Comparison of ENCODE assay signal across 8 cellular contexts in the genomic region with DNA sequence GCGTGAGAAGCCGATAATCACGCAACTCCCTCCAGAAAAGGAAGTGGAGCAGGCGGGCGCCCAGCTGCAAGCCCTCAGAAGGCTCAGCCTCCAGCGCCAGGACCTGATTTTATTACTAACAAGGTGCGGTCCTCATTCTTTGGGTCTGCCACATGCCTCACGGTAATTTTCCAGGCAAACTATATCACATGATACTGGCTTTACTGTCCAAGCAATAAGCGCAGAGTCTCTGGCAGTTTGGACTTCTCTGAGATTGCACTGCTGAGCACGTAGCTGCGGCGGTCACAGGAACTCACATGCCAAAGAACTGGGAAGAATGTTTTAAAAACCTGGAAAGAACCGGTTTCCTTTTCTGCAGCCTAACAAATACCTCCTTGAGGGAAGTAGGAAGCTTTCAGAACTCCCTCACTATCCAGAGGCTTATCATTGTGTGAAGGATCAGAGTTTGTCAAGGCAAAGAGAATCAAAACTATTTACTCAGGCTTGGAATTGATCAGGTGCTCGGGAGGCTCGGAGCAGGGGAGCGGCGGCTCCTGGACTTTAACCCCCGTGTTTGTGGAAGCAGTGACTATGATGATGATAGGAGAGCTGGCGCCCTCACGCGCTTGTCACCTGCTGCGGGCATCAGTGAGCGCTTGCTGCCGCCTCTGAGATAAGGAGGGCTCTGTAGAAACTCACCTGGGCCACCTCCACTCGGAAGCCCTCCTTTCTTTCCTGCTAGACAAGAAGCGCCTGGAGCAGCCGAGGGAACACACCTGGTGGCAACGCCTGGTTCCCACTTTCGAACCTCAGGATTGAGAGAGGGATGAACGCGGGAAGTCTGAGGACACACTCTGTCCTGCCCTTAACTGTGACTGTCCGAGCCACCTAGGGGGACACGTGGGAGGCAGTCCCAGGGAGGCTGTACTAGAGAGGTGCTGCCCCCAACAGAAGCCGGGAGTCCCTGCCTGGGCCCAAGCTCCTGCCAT. TPM values are rescaled to one million over a fixed set of nuclear protein-coding genes. Genes with fewer than 3 reads are reported as not detected.
A peak's percentile ranks its signal among the peaks of the same experiment; 100 is the strongest.
DNase-seq lines count a peak whose midpoint lies in the region; ATAC-seq and TF ChIP-seq lines count a peak whose summit lies in the region.

No MANE protein-coding gene starts in this region.

- no peak overlapping the region for H3K9ac ChIP-seq in Karpas-422 (ENCODE audit: low read length)

- H3K27ac ChIP-seq in HL-60 (replicated peaks) (no peak overlapping the region), right cardiac atrium (ENCODE audit: low read length) (no peak overlapping the region), gastrocnemius medialis (no peak overlapping the region), Karpas-422 (ENCODE audit: low read length) (no peak overlapping the region)

- no peaks in the 10 kb centered on the region for H3K79me2 ChIP-seq in Karpas-422 (ENCODE audit: low read length)

- H3K9me3 ChIP-seq in right cardiac atrium (ENCODE audit: control insufficient read depth, low read length) (peaks cover 2% of the 10 kb centered on the region), gastrocnemius medialis (peaks cover 0 to 4% (median 0%) of the 10 kb centered on the region in 3 donors), Karpas-422 (ENCODE audit: low read length) (no peaks in the 10 kb centered on the region)

- no peak overlapping the region for H3K4me3 ChIP-seq in HL-60 (replicated peaks; ENCODE audit: insufficient read depth, low read length)
- peak overlapping the region; percentile 46 for H3K4me3 ChIP-seq in right cardiac atrium (ENCODE audit: low read length)
- peak overlapping the region; percentile 1 to 45 (median 26) for H3K4me3 ChIP-seq in gastrocnemius medialis
- H3K4me3 ChIP-seq in Karpas-422 (ENCODE audit: low read length): no peak overlapping the region

- no peaks in the 10 kb centered on the region for H4K20me1 ChIP-seq in Karpas-422 (ENCODE audit: insufficient read depth, low read depth, low read length)

- H3K36me3 ChIP-seq in gastrocnemius medialis (no peaks in the 10 kb centered on the region), Karpas-422 (ENCODE audit: insufficient read depth, low read length) (no peaks in the 10 kb centered on the region)

- TF ChIP-seq CTCF in HL-60 (IDR thresholded peaks at IDR 0.05; ENCODE audit: insufficient read depth, low read length): no peak
- TF ChIP-seq CTCF in gastrocnemius medialis (IDR thresholded peaks at IDR 0.05 in 4 of 5, conservative IDR thresholded peaks at IDR 0.05 in 1 of 5): no peak

- H3K4me2 ChIP-seq in Karpas-422 (ENCODE audit: low read depth, low read length, poor library complexity, severe bottlenecking): no peak overlapping the region

- no peak overlapping the region for H2AFZ ChIP-seq in Karpas-422 (ENCODE audit: low read length)

- ATAC-seq in right cardiac atrium (peak; percentile 65 to 70), gastrocnemius medialis (peak; percentile 49 to 52), HG02870 (IDR thresholded peaks at IDR 0.05; ENCODE audit: unreplicated experiment) (no peak)

- H3K9me2 ChIP-seq in Karpas-422 (replicated peaks; ENCODE audit: insufficient read depth, low read length): no peaks in the 10 kb centered on the region

- 47% methylated on average over 34 of the region's 34 CpGs for whole genome bisulfite sequencing in right cardiac atrium

- TF ChIP-seq POLR2A in gastrocnemius medialis (IDR thresholded peaks at IDR 0.05): no peak

- H3K4me1 ChIP-seq in right cardiac atrium (ENCODE audit: control insufficient read depth, insufficient read depth, low read length) (no peaks in the 10 kb centered on the region), gastrocnemius medialis (peaks cover 9% of the 10 kb centered on the region in 2 donors), Karpas-422 (ENCODE audit: low read length) (no peaks in the 10 kb centered on the region)

- DNase-seq in HL-60 (ENCODE audit: low read depth in 1 of 2, low spot score in 1 of 2) (peak; percentile 17 to 64), SHP77 (lab: John Stamatoyannopoulos, UW) (peak; percentile 36 to 74), right cardiac atrium (no peak), gastrocnemius medialis (no peak), cortex of kidney (lab: John Stamatoyannopoulos, UW) (no peak), Karpas-422 (no peak)
- DNase-seq in stimulated activated CD4-positive, alpha-beta T cell treated with anti-CD3 and anti-CD28 coated beads, Interleukin-15, amount 100 ng/mL, for 24 hours: no peak

- H3K27me3 ChIP-seq in HL-60 (ENCODE audit: insufficient read depth, poor library complexity, severe bottlenecking): no peaks in the 10 kb centered on the region
- H3K27me3 ChIP-seq in right cardiac atrium (ENCODE audit: control insufficient read depth, insufficient read depth): no peaks in the 10 kb centered on the region
- no peaks in the 10 kb centered on the region for H3K27me3 ChIP-seq in gastrocnemius medialis
- H3K27me3 ChIP-seq in Karpas-422 (ENCODE audit: low read length): no peaks in the 10 kb centered on the region

- intact Hi-C loops in right cardiac atrium (cut with DNase I) (no loop called here), gastrocnemius medialis (cut with DNase I; ENCODE audit: low total_unique reads) (no loop called here)

- in situ Hi-C loops in gastrocnemius medialis (cut with MboI; ENCODE audit: low sequenced_read_pairs in 4 of 4): no loop called here

RNA-seq across cellular contexts. Expression of gene SYNJ2, which starts 27.2 kb away (rescaled TPM):
- 10 to 100 TPM; 13.4 to 26.3 (median 20.4) TPM for total RNA-seq in right cardiac atrium
- 9.5 TPM for polyA plus RNA-seq in right cardiac atrium
- 10 to 100 TPM in 1 of 4 donors, 1 to 10 TPM in 3; 3.9 to 17.0 (median 7.0) TPM for total RNA-seq in gastrocnemius medialis
- total RNA-seq in Karpas-422 (2014; rRNA removed; shearing (Covaris generic); ENCODE audit: low replicate concordance): 0.04 TPM in 1 of 2 replicates, not detected in the other

Comparison
In these comparisons a context has a peak if more than half of its experiments do, and no peak if none do; other contexts are left out.
1. DNase-seq: peak in HL-60 (2 of 2) and SHP77 (2 of 2); none in right cardiac atrium (0 of 3), gastrocnemius medialis (0 of 2), stimulated activated CD4-positive, alpha-beta T cell treated with anti-CD3 and anti-CD28 coated beads, Interleukin-15, amount 100 ng/mL, for 24 hours (single experiment), cortex of kidney (single experiment) and Karpas-422 (single experiment).
2. H3K4me3 ChIP-seq: peak in right cardiac atrium (single experiment) and gastrocnemius medialis (4 of 4); none in HL-60 (single experiment) and Karpas-422 (single experiment).